ENCODE assay signal across 31 cellular contexts in genomic region chr1:232333419-232333767, GRCh38.
"Had no signal": no experiment of that assay in that cellular context is flagged by ENCODE, and none has a peak within 500 bp of the region (broad histone marks: within the 10 kb centered on the region; RNA-seq: fewer than 3 reads in every experiment).

No MANE protein-coding gene starts in this region.

- H3K4me1 Mint-ChIP-seq: immature natural killer cell had no signal

- DNase-seq: activated CD4-positive, alpha-beta T cell treated with anti-CD3 and anti-CD28 coated beads for 48 hours; activated CD4-positive, alpha-beta T cell treated with anti-CD3 and anti-CD28 coated beads, Interleukin-2, amount 50 U/mL, for 48 hours; activated CD8-positive, alpha-beta memory T cell treated with anti-CD3 and anti-CD28 coated beads for 24 hours; activated effector memory CD4-positive, alpha-beta T cell treated with Interleukin-2 at 50 U/mL for 16 hours; activated naive CD4-positive, alpha-beta T cell treated with Interleukin-2 at 50 U/mL for 16 hours; activated naive CD8-positive, alpha-beta T cell treated with anti-CD3 and anti-CD28 coated beads for 36 hours; adrenal gland; aorta; body of pancreas; cortex of kidney; effector memory CD8-positive, alpha-beta T cell; hypothalamus; immature natural killer cell; mesendoderm; mucosa of descending colon; right lobe of liver; stimulated activated CD4-positive, alpha-beta T cell treated with anti-CD3 and anti-CD28 coated beads, Interleukin-12 subunit alpha, Interleukin-12 subunit beta, amount 100 ng/mL, for 4 hours; stimulated activated CD4-positive, alpha-beta T cell treated with anti-CD3 and anti-CD28 coated beads, Interleukin-4, amount 100 ng/mL, for 1 hour; T-helper 9 cell; WERI-Rb-1 had no signal

- H3K4me1 ChIP-seq: adrenal gland, body of pancreas, gastroesophageal sphincter, right lobe of liver had no signal

- H3K9me3 Mint-ChIP-seq: effector memory CD8-positive, alpha-beta T cell; immature natural killer cell; natural killer cell treated with Interleukin-12 subunit alpha and Interleukin-12 subunit beta and Interleukin-15 and Interleukin-18, amount 100 ng/mL, for 72 hours; type B pancreatic cell had no signal

- H3K36me3 Mint-ChIP-seq: activated naive CD8-positive, alpha-beta T cell treated with anti-CD3 and anti-CD28 coated beads for 36 hours; immature natural killer cell; natural killer cell treated with Interleukin-12 subunit alpha and Interleukin-12 subunit beta and Interleukin-15 and Interleukin-18, amount 100 ng/mL, for 72 hours had no signal

- ATAC-seq: activated CD4-positive, CD25-positive, alpha-beta regulatory T cell treated with anti-CD3 and anti-CD28 coated beads, Interleukin-2, amount 50 U/mL, for 24 hours; body of pancreas; effector memory CD8-positive, alpha-beta T cell; gastroesophageal sphincter; left lobe of liver; mucosa of descending colon; right lobe of liver had no signal

- H3K36me3 ChIP-seq: adrenal gland, cardiac muscle cell, gastroesophageal sphincter, neutrophil, right lobe of liver, vagina, WERI-Rb-1 had no signal

- H3K27ac ChIP-seq: adrenal gland, body of pancreas, cardiac muscle cell, gastroesophageal sphincter, neutrophil, right lobe of liver, skin epidermis, vagina, WERI-Rb-1 had no signal

- H3K27ac Mint-ChIP-seq: activated naive CD8-positive, alpha-beta T cell treated with anti-CD3 and anti-CD28 coated beads for 36 hours; immature natural killer cell; natural killer cell treated with Interleukin-12 subunit alpha and Interleukin-12 subunit beta and Interleukin-15 and Interleukin-18, amount 100 ng/mL, for 72 hours; stimulated activated naive CD8-positive, alpha-beta T cell treated with anti-CD3 and anti-CD28 coated beads, Interleukin-15, Interleukin-2, amounts not matched to agents 100 ng/mL and 50 ng/mL, for 24 hours; type B pancreatic cell had no signal

- H3K4me3 Mint-ChIP-seq: activated naive CD8-positive, alpha-beta T cell treated with anti-CD3 and anti-CD28 coated beads for 36 hours; effector memory CD8-positive, alpha-beta T cell; immature natural killer cell; natural killer cell treated with Interleukin-12 subunit alpha and Interleukin-12 subunit beta and Interleukin-15 and Interleukin-18, amount 100 ng/mL, for 72 hours; stimulated activated naive CD8-positive, alpha-beta T cell treated with anti-CD3 and anti-CD28 coated beads, Interleukin-15, Interleukin-2, amounts not matched to agents 100 ng/mL and 50 ng/mL, for 24 hours; type B pancreatic cell had no signal

- H3K9me3 ChIP-seq: adrenal gland, body of pancreas, gastroesophageal sphincter, mucosa of descending colon, neutrophil, right lobe of liver, vagina had no signal

- H3K4me3 ChIP-seq: adrenal gland, body of pancreas, cardiac muscle cell, gastroesophageal sphincter, lung, mucosa of descending colon, right lobe of liver, skin epidermis, vagina had no signal

- H3K27me3 ChIP-seq: adrenal gland, body of pancreas, cardiac muscle cell, gastroesophageal sphincter, right lobe of liver, vagina had no signal
